ENCODE assay signal across 8 cellular contexts in genomic region chr12:68331500-68331868, GRCh38. TPM values are rescaled to one million over a fixed set of nuclear protein-coding genes. Genes with fewer than 3 reads are reported as not detected.
DNase-seq lines count a peak whose midpoint lies in the region; ATAC-seq and TF ChIP-seq lines count a peak whose summit lies in the region.

No MANE protein-coding gene starts in this region.

- BruUV-seq in mammary epithelial cell (replicated peaks; lab: Mats Ljungman, UMichigan): no TSS peak

- dilution Hi-C loops in mammary epithelial cell (cut with HindIII; ENCODE audit: low sequenced_read_pairs): no loop called here

- H3K4me1 ChIP-seq in mammary epithelial cell (ENCODE audit: insufficient read depth, low read length) (peaks cover 10% of the 10 kb centered on the region), muscle layer of duodenum (ENCODE audit: control insufficient read depth in 1 of 2, insufficient read depth in 2 of 2, low read length in 2 of 2) (peaks cover 10 to 14% of the 10 kb centered on the region in 2 donors)

- peak overlapping the region; percentile 72 for H3K4me3 ChIP-seq in AG10803 (ENCODE audit: low read length)
- H3K4me3 ChIP-seq in mammary epithelial cell (replicated peaks in 1 of 3; ENCODE audit: insufficient read depth in 1 of 3, low read depth in 2 of 3, low read length in 3 of 3): peak overlapping the region; percentile 68 to 92 (median 73)
- peak overlapping the region; percentile 89 to 91 for H3K4me3 ChIP-seq in muscle layer of duodenum (ENCODE audit: low read depth in 1 of 2, low read length in 2 of 2)

- no peaks in the 10 kb centered on the region for H3K79me2 ChIP-seq in mammary epithelial cell (ENCODE audit: insufficient read depth, low read length)

- in situ Hi-C loops in mammary epithelial cell (cut with MboI; ENCODE audit: low sequenced_read_pairs in 2 of 2): no loop called here

- no peaks in the 10 kb centered on the region for H3K27me3 ChIP-seq in mammary epithelial cell (ENCODE audit: insufficient read depth, low read length)
- no peaks in the 10 kb centered on the region for H3K27me3 ChIP-seq in muscle layer of duodenum (ENCODE audit: low read depth, low read length)

- TF ChIP-seq CTCF in AG10803 (conservative IDR thresholded peaks at IDR 0.05; ENCODE audit: low read length) (no peak), mammary epithelial cell (conservative IDR thresholded peaks at IDR 0.05 in 1 of 2, IDR thresholded peaks at IDR 0.05 in 1 of 2; ENCODE audit: extremely low read depth in 1 of 2, insufficient read depth in 1 of 2, low read depth in 1 of 2, low read length in 2 of 2) (no peak)

- intact Hi-C loops in mammary epithelial cell (cut with micrococcal nuclease): no loop called here

- peak overlapping the region; percentile 63 for H3K9ac ChIP-seq in mammary epithelial cell (ENCODE audit: insufficient read depth, low read length)

- DNase-seq in AG10803 (ENCODE audit: low read depth) (no peak), HuH-7 (ENCODE audit: low spot score) (peak; percentile 23), mammary epithelial cell (peak; percentile 20), SIG-M5 (lab: John Stamatoyannopoulos, UW) (no peak), glomerular visceral epithelial cell (ENCODE audit: extremely low spot score) (no peak)

- H4K20me1 ChIP-seq in mammary epithelial cell (ENCODE audit: insufficient read depth, low read length): no peaks in the 10 kb centered on the region

- ATAC-seq in HG02588 (IDR thresholded peaks at IDR 0.05; ENCODE audit: unreplicated experiment) (no peak), HG03196 (IDR thresholded peaks at IDR 0.05; ENCODE audit: unreplicated experiment) (no peak)

- H3K36me3 ChIP-seq in mammary epithelial cell (ENCODE audit: insufficient read depth, low read length): no peaks in the 10 kb centered on the region
- peaks cover 2 to 13% of the 10 kb centered on the region in 2 donors for H3K36me3 ChIP-seq in muscle layer of duodenum (ENCODE audit: control insufficient read depth in 1 of 2, insufficient read depth in 2 of 2, low read length in 2 of 2)

- peak overlapping the region; percentile 94 for H3K4me2 ChIP-seq in mammary epithelial cell (ENCODE audit: insufficient read depth, low read depth, low read length)

- CTCF ChIA-PET in mammary epithelial cell (lab: Charles Lee; ENCODE audit: low non-redundant PET): no interaction called here

- H3K27ac ChIP-seq in mammary epithelial cell (ENCODE audit: insufficient read depth, low read depth, low read length) (no peak overlapping the region), muscle layer of duodenum (ENCODE audit: low read length) (peak overlapping the region; percentile 19)

- H3K9me3 ChIP-seq in mammary epithelial cell (replicated peaks; ENCODE audit: insufficient read depth, low read length) (no peaks in the 10 kb centered on the region), muscle layer of duodenum (ENCODE audit: control insufficient read depth in 1 of 2, low read length in 2 of 2) (no peaks in the 10 kb centered on the region)

- 9% methylated on average over 9 of the region's 9 CpGs for WGBS in mammary epithelial cell (ENCODE audit: low coverage, missing lambda C conversion rate)

- H2AFZ ChIP-seq in mammary epithelial cell (ENCODE audit: low read depth, low read length): peak overlapping the region; percentile 95

RNA-seq across cellular contexts. Expression of gene MDM1, which starts 0.7 kb away (rescaled TPM):
- total RNA-seq in mammary epithelial cell: 10 to 100 TPM; 10.0 to 10.4 TPM
- 3.2 TPM for polyA plus RNA-seq in mammary epithelial cell
- 10.6 TPM for polyA minus RNA-seq in mammary epithelial cell

Comparison
In these comparisons a context has a peak if more than half of its experiments do, and no peak if none do; other contexts are left out.
1. DNase-seq: peak in HuH-7 (single experiment) and mammary epithelial cell (single experiment); none in AG10803 (single experiment), SIG-M5 (single experiment) and glomerular visceral epithelial cell (single experiment).
2. Peak in every context shown above with its lines, with median percentiles within 50 percentile points of each other: H3K4me3 ChIP-seq.